ENCODE assay signal across 34 cellular contexts in genomic region chr20:21141825-21142224, GRCh38. TPM values are rescaled to one million over a fixed set of nuclear protein-coding genes. Genes with fewer than 3 reads are reported as not detected.
"Had no signal": no experiment of that assay in that cellular context is flagged by ENCODE, and none has a peak within 500 bp of the region (broad histone marks: within the 10 kb centered on the region; RNA-seq: fewer than 3 reads in every experiment).

No MANE protein-coding gene starts in this region.

- H3K4me2 ChIP-seq: hepatocyte had no signal

- H3K36me3 ChIP-seq: breast epithelium, cardiac muscle cell, colonic mucosa had no signal

- DNase-seq: activated CD4-positive, alpha-beta memory T cell treated with anti-CD3 and anti-CD28 coated beads for 36 hours; activated CD4-positive, alpha-beta T cell treated with anti-CD3 and anti-CD28 coated beads for 36 hours; activated CD4-positive, alpha-beta T cell treated with anti-CD3 and anti-CD28 coated beads, Interleukin-2, amount 10 ng/mL, durations not matched to agents 24 days and 14 days; activated CD4-positive, CD25-positive, alpha-beta regulatory T cell; activated CD4-positive, CD25-positive, alpha-beta regulatory T cell treated with anti-CD3 and anti-CD28 coated beads, Interleukin-2, amount 50 U/mL, for 72 hours; activated CD8-positive, alpha-beta memory T cell treated with anti-CD3 and anti-CD28 coated beads, Interleukin-2, amount 10 ng/mL, durations not matched to agents 7 days and 5 days; activated CD8-positive, alpha-beta memory T cell treated with anti-CD3 and anti-CD28 coated beads, Interleukin-2, amount 50 U/mL, for 4 hours; activated CD8-positive, alpha-beta T cell treated with anti-CD3 and anti-CD28 coated beads, Interleukin-2, amount 10 ng/mL, durations not matched to agents 7 days and 5 days; activated effector memory CD4-positive, alpha-beta T cell treated with anti-CD3 and anti-CD28 coated beads, Interleukin-2, amount 50 U/mL, for 16 hours; activated naive CD4-positive, alpha-beta T cell treated with anti-CD3 and anti-CD28 coated beads for 36 hours; activated naive CD8-positive, alpha-beta T cell treated with anti-CD3 and anti-CD28 coated beads for 36 hours; activated naive CD8-positive, alpha-beta T cell treated with anti-CD3 and anti-CD28 coated beads, Interleukin-2, amount 50 U/mL, for 24 hours; activated T-cell treated with anti-CD3 and anti-CD28 coated beads, Interleukin-2, amount 50 U/mL, for 1 hour; activated T-cell treated with anti-CD3 and anti-CD28 coated beads, Interleukin-2, amount 50 U/mL, for 48 hours; adrenal gland; amygdala; aorta; central memory CD4-positive, alpha-beta T cell; cerebellar nuclear complex; colonic mucosa; effector CD8-positive, alpha-beta T cell; esophagus squamous epithelium; foreskin melanocyte; heart right ventricle; T-helper 17 cell; T1000 had no signal

- H3K79me2 ChIP-seq: hepatocyte had no signal

- H3K4me1 ChIP-seq: adrenal gland, breast epithelium, colonic mucosa, esophagus squamous epithelium, gastroesophageal sphincter, heart right ventricle had no signal

- ATAC-seq: activated CD4-positive, alpha-beta T cell treated with anti-CD3 and anti-CD28 coated beads for 36 hours; activated CD8-positive, alpha-beta memory T cell treated with anti-CD3 and anti-CD28 coated beads, Interleukin-2, amount 10 ng/mL, durations not matched to agents 7 days and 5 days; activated CD8-positive, alpha-beta T cell treated with anti-CD3 and anti-CD28 coated beads, Interleukin-2, amount 10 ng/mL, durations not matched to agents 7 days and 5 days; activated naive CD8-positive, alpha-beta T cell treated with anti-CD3 and anti-CD28 coated beads, Interleukin-2, amount 50 U/mL, for 24 hours; gastroesophageal sphincter; heart right ventricle; T-helper 17 cell had no signal

- H3K27ac ChIP-seq: adrenal gland, breast epithelium, cardiac muscle cell, colonic mucosa, epithelial cell of prostate, esophagus squamous epithelium, gastroesophageal sphincter, heart right ventricle, hepatocyte had no signal

- H3K9me3 ChIP-seq: adrenal gland, breast epithelium, colonic mucosa, esophagus squamous epithelium, gastroesophageal sphincter, heart right ventricle had no signal

- H3K4me3 ChIP-seq: adrenal gland, breast epithelium, cardiac muscle cell, colonic mucosa, esophagus squamous epithelium, gastroesophageal sphincter, heart right ventricle, hepatocyte had no signal

- H2AFZ ChIP-seq: hepatocyte had no signal

- H3K27me3 ChIP-seq: adrenal gland, breast epithelium, cardiac muscle cell, colonic mucosa, esophagus squamous epithelium, gastroesophageal sphincter, heart right ventricle, hepatocyte had no signal

RNA-seq across cellular contexts. Expression of gene LINC00237, which starts 35.7 kb away (rescaled TPM):
- polyA plus RNA-seq: adrenal gland, cardiac muscle cell, endothelial cell of umbilical vein, esophagus, fibroblast of lung, heart right ventricle, hepatocyte had no signal
